ENCODE assay signal across 8 cellular contexts in the genomic region with DNA sequence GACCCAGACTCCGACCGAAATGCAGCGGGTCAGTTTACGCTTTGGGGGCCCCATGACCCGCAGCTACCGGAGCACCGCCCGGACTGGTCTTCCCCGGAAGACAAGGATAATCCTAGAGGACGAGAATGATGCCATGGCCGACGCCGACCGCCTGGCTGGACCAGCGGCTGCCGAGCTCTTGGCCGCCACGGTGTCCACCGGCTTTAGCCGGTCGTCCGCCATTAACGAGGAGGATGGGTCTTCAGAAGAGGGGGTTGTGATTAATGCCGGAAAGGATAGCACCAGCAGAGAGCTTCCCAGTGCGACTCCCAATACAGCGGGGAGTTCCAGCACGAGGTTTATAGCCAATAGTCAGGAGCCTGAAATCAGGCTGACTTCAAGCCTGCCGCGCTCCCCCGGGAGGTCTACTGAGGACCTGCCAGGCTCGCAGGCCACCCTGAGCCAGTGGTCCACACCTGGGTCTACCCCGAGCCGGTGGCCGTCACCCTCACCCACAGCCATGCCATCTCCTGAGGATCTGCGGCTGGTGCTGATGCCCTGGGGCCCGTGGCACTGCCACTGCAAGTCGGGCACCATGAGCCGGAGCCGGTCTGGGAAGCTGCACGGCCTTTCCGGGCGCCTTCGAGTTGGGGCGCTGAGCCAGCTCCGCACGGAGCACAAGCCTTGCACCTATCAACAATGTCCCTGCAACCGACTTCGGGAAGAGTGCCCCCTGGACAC. TPM values are rescaled to one million over a fixed set of nuclear protein-coding genes. Genes with fewer than 3 reads are reported as not detected.
DNase-seq lines count a peak whose midpoint lies in the region; ATAC-seq and TF ChIP-seq lines count a peak whose summit lies in the region.

No MANE protein-coding gene starts in this region.

- H3K36me3 ChIP-seq in body of pancreas (replicated peaks in 1 of 2; ENCODE audit: insufficient read depth in 1 of 2, low read depth in 2 of 2) (peaks cover 0 to 5% of the 10 kb centered on the region in 2 donors), rectal smooth muscle tissue (ENCODE audit: control insufficient read depth, insufficient read depth, low read length) (peaks cover 8% of the 10 kb centered on the region)

- no peaks in the 10 kb centered on the region for H3K27me3 ChIP-seq in body of pancreas
- H3K27me3 ChIP-seq in rectal smooth muscle tissue (ENCODE audit: control insufficient read depth, insufficient read depth, low read length): no peaks in the 10 kb centered on the region

- H3K9ac ChIP-seq in rectal smooth muscle tissue (ENCODE audit: low read length): peak overlapping the region; percentile 85

- peak; percentile 83 for ATAC-seq in body of pancreas

- WGBS in body of pancreas, 2 donors: 0% methylated on average over 7 to 48 of the region's 48 CpGs

- peak overlapping the region; percentile 35 to 53 for H3K4me3 ChIP-seq in body of pancreas
- H3K4me3 ChIP-seq in rectal smooth muscle tissue (ENCODE audit: low read length): peak overlapping the region; percentile 95

- no peaks in the 10 kb centered on the region for H3K9me3 ChIP-seq in body of pancreas

- TF ChIP-seq CTCF in body of pancreas (IDR thresholded peaks at IDR 0.05): peak in 4 of 7 experiments; percentile 42 to 65 (median 56)

- intact Hi-C loops in body of pancreas (cut with DNase I): no loop called here

- TF ChIP-seq POLR2A in body of pancreas (IDR thresholded peaks at IDR 0.05): peak; percentile 8 to 43 (median 40)

- peak overlapping the region; percentile 63 to 79 (median 72) for H3K27ac ChIP-seq in body of pancreas
- H3K27ac ChIP-seq in rectal smooth muscle tissue (ENCODE audit: low read depth, low read length): peak overlapping the region; percentile 91

- H3K4me1 ChIP-seq in body of pancreas: peaks cover 13% of the 10 kb centered on the region
- H3K4me1 ChIP-seq in rectal smooth muscle tissue (ENCODE audit: control insufficient read depth, insufficient read depth, low read length): peaks cover 6% of the 10 kb centered on the region

- DNase-seq in DMS79 (lab: John Stamatoyannopoulos, UW): peak; percentile 48
- peak; percentile 50 for DNase-seq in GOT3 (lab: John Stamatoyannopoulos, UW)
- DNase-seq in NAMALWA (ENCODE audit: low spot score): peak; percentile 69
- DNase-seq in T follicular helper cell (ENCODE audit: low read depth): peak; percentile 31
- peak; percentile 71 to 85 (median 80) for DNase-seq in body of pancreas
- peak; percentile 22 to 59 for DNase-seq in hippocampal formation (lab: John Stamatoyannopoulos, UW)
- no peak for DNase-seq in NK-92 (lab: John Stamatoyannopoulos, UW; ENCODE audit: unreplicated experiment)

RNA-seq across cellular contexts. Expression of a gene that starts 0.5 kb away (rescaled TPM):
- total RNA-seq in body of pancreas: 1 to 10 TPM; 5.7 to 6.9 TPM

RNA-seq across cellular contexts. Expression of a gene that starts 11.3 kb away (rescaled TPM):
- 10 to 100 TPM; 40.2 to 43.8 TPM for total RNA-seq in body of pancreas

RNA-seq across cellular contexts. Expression of a gene that starts 11.7 kb away (rescaled TPM):
- under 1 TPM in 1 of 2 donors, not detected in 1; 0.26 TPM for total RNA-seq in body of pancreas

RNA-seq across cellular contexts. Expression of a gene that starts 12.1 kb away (rescaled TPM):
- total RNA-seq in body of pancreas: 1 to 10 TPM in 1 of 2 donors, under 1 TPM in 1; 0.26 to 1.6 TPM

RNA-seq across cellular contexts. Expression of a gene that starts 22.5 kb away (rescaled TPM):
- total RNA-seq in body of pancreas: 1 to 10 TPM; 4.3 to 9.1 TPM
